ENCODE assay signal across 10 cellular contexts in genomic region chr13:93794197-93794885, GRCh38.
DNase-seq lines count a peak whose midpoint lies in the region; ATAC-seq and TF ChIP-seq lines count a peak whose summit lies in the region.
"Had no signal": no experiment of that assay in that cellular context is flagged by ENCODE, and none has a peak within 500 bp of the region (broad histone marks: within the 10 kb centered on the region; RNA-seq: fewer than 3 reads in every experiment).

No MANE protein-coding gene starts in this region.

- H3K4me2 ChIP-seq in PC-9 = no peak overlapping the region

- ATAC-seq in HG03066 (IDR thresholded peaks at IDR 0.05; ENCODE audit: low read depth, unreplicated experiment) = peak; percentile 88
- peak; percentile 98 for ATAC-seq in activated T-cell treated with anti-CD3 and anti-CD28 coated beads, Interleukin-2, amount 50 U/mL, for 72 hours (replicated peaks in 1 of 2)
- ATAC-seq: left lung had no signal

- peak overlapping the region in 1 of 2 donors; percentile 45 for H3K4me3 Mint-ChIP-seq in activated T-cell treated with anti-CD3 and anti-CD28 coated beads, Interleukin-2, amount 50 U/mL, for 72 hours
- H3K4me3 Mint-ChIP-seq in Caco-2 (ENCODE audit: unreplicated experiment) = no peak overlapping the region

- BruUV-seq in PC-9 (replicated peaks; lab: Mats Ljungman, UMichigan) (no TSS peak), Caco-2 (replicated peaks; lab: Mats Ljungman, UMichigan) (no TSS peak)

- no peak overlapping the region for H2AFZ ChIP-seq in PC-9

- H3K9me3 Mint-ChIP-seq in activated T-cell treated with anti-CD3 and anti-CD28 coated beads, Interleukin-2, amount 50 U/mL, for 72 hours = no peaks in the 10 kb centered on the region
- no peaks in the 10 kb centered on the region for H3K9me3 Mint-ChIP-seq in Caco-2 (ENCODE audit: unreplicated experiment)

- H3K36me3 Mint-ChIP-seq in activated T-cell treated with anti-CD3 and anti-CD28 coated beads, Interleukin-2, amount 50 U/mL, for 72 hours (ENCODE audit: insufficient read depth in 2 of 2) = peaks cover 0 to 6% of the 10 kb centered on the region in 2 donors
- H3K36me3 Mint-ChIP-seq in Caco-2 (ENCODE audit: insufficient read depth, unreplicated experiment) = no peaks in the 10 kb centered on the region

- whole genome bisulfite sequencing in adrenal gland, 4 donors = 53 to 92% (median 66%) methylated on average over 3 of the region's 3 CpGs

- DNase-seq in stimulated activated naive CD4-positive, alpha-beta T cell treated with Interleukin-2 at 50 U/mL for 16 hours (lab: John Stamatoyannopoulos, UW) = peak; percentile 43
- DNase-seq in stimulated activated naive CD4-positive, alpha-beta T cell (lab: John Stamatoyannopoulos, UW) = no peak
- DNase-seq in activated T-cell treated with anti-CD3 and anti-CD28 coated beads, Interleukin-2, amount 50 U/mL, for 72 hours = peak; percentile 68 to 77
- no peak for DNase-seq in adrenal gland
- DNase-seq in PC-9 = no peak
- DNase-seq in Caco-2 = no peak
- no peak for DNase-seq in NCI-H2171 (lab: John Stamatoyannopoulos, UW)
- DNase-seq: left lung had no signal

- peak overlapping the region; percentile 27 for H3K27ac Mint-ChIP-seq in activated T-cell treated with anti-CD3 and anti-CD28 coated beads, Interleukin-2, amount 50 U/mL, for 72 hours
- H3K27ac Mint-ChIP-seq in Caco-2 (ENCODE audit: unreplicated experiment) = no peak overlapping the region

- TF ChIP-seq POLR2A in adrenal gland (IDR thresholded peaks at IDR 0.05) = no peak

- CTCF ChIA-PET in PC-9 (lab: Charles Lee) = no interaction called here
- CTCF ChIA-PET in Caco-2 (lab: Charles Lee) = no interaction called here

- no peaks in the 10 kb centered on the region for H3K36me3 ChIP-seq in adrenal gland (replicated peaks in 1 of 2)
- no peaks in the 10 kb centered on the region for H3K36me3 ChIP-seq in PC-9 (ENCODE audit: low read depth)
- H3K36me3 ChIP-seq in Caco-2 (ENCODE audit: control insufficient read depth, insufficient read depth, low read length) = no peaks in the 10 kb centered on the region
- H3K36me3 ChIP-seq: left lung had no signal

- intact Hi-C loops in adrenal gland (cut with DNase I) (no loop called here), PC-9 (cut with micrococcal nuclease; ENCODE audit: unreplicated experiment) (no loop called here), Caco-2 (cut with micrococcal nuclease; ENCODE audit: unreplicated experiment) (no loop called here)

- no peaks in the 10 kb centered on the region; the same call in 1 of the 2 replicates for H4K20me1 ChIP-seq in PC-9 (ENCODE audit: insufficient read depth)

- no peaks in the 10 kb centered on the region; the same call in 1 of the 2 replicates for H3K9me2 ChIP-seq in PC-9 (ENCODE audit: insufficient read depth)

- no peak overlapping the region for H3K4me3 ChIP-seq in adrenal gland
- no peak overlapping the region for H3K4me3 ChIP-seq in PC-9
- H3K4me3 ChIP-seq in Caco-2 (ENCODE audit: low read depth, low read length) = no peak overlapping the region
- H3K4me3 ChIP-seq: left lung had no signal

- H3K27me3 Mint-ChIP-seq in activated T-cell treated with anti-CD3 and anti-CD28 coated beads, Interleukin-2, amount 50 U/mL, for 72 hours (ENCODE audit: low read depth) = peaks cover 82% of the 10 kb centered on the region
- no peaks in the 10 kb centered on the region for H3K27me3 Mint-ChIP-seq in Caco-2 (ENCODE audit: insufficient read depth, unreplicated experiment)

- H3K27ac ChIP-seq in adrenal gland (no peak overlapping the region), PC-9 (no peak overlapping the region)
- H3K27ac ChIP-seq: left lung, VCaP had no signal

- H3F3A ChIP-seq in PC-9 (ENCODE audit: insufficient read depth, low read depth) = no peaks in the 10 kb centered on the region

- H3K4me1 Mint-ChIP-seq in activated T-cell treated with anti-CD3 and anti-CD28 coated beads, Interleukin-2, amount 50 U/mL, for 72 hours (ENCODE audit: low read depth) = peaks cover 18% of the 10 kb centered on the region
- no peaks in the 10 kb centered on the region for H3K4me1 Mint-ChIP-seq in Caco-2 (ENCODE audit: low read depth, unreplicated experiment)

- TF ChIP-seq CTCF in adrenal gland (IDR thresholded peaks at IDR 0.05) (no peak), PC-9 (conservative IDR thresholded peaks at IDR 0.05) (no peak), Caco-2 (IDR thresholded peaks at IDR 0.05; ENCODE audit: insufficient read depth in 1 of 2, low read depth in 1 of 2, low read length in 1 of 2, severe bottlenecking in 1 of 2, unreplicated experiment in 1 of 2) (no peak)

- POLR2A ChIA-PET in PC-9 (lab: Charles Lee; ENCODE audit: unreplicated experiment) = no interaction called here
- POLR2A ChIA-PET in Caco-2 (lab: Charles Lee) = no interaction called here

- H3K9me3 ChIP-seq in adrenal gland (replicated peaks in 1 of 3) = no peaks in the 10 kb centered on the region
- H3K9me3 ChIP-seq in PC-9 (ENCODE audit: insufficient read depth, low read depth) = no peaks in the 10 kb centered on the region
- H3K9me3 ChIP-seq in Caco-2 = no peaks in the 10 kb centered on the region
- H3K9me3 ChIP-seq: left lung had no signal

- H3K79me2 ChIP-seq in PC-9 (ENCODE audit: low read depth) = no peaks in the 10 kb centered on the region

- H3K4me1 ChIP-seq in adrenal gland (replicated peaks in 1 of 2) (no peaks in the 10 kb centered on the region), PC-9 (replicated peaks; ENCODE audit: insufficient read depth) (no peaks in the 10 kb centered on the region), Caco-2 (no peaks in the 10 kb centered on the region)
- H3K4me1 ChIP-seq: left lung had no signal

- H3K27me3 ChIP-seq in adrenal gland (no peaks in the 10 kb centered on the region), PC-9 (ENCODE audit: insufficient read depth, low read depth) (no peaks in the 10 kb centered on the region), Caco-2 (replicated peaks; ENCODE audit: control insufficient read depth, insufficient read depth, low read length) (no peaks in the 10 kb centered on the region; the same call in 1 of the 2 replicates)
- H3K27me3 ChIP-seq: left lung had no signal

Comparison
In these comparisons a context has a peak if more than half of its experiments do, and no peak if none do; other contexts are left out.
1. DNase-seq: peak in stimulated activated naive CD4-positive, alpha-beta T cell treated with Interleukin-2 at 50 U/mL for 16 hours (single experiment) and activated T-cell treated with anti-CD3 and anti-CD28 coated beads, Interleukin-2, amount 50 U/mL, for 72 hours (2 of 2); none in stimulated activated naive CD4-positive, alpha-beta T cell (0 of 6), adrenal gland (0 of 7), PC-9 (0 of 2), Caco-2 (0 of 2) and NCI-H2171 (single experiment).